8 cellular contexts compared by ENCODE assay signal in the genomic region with DNA sequence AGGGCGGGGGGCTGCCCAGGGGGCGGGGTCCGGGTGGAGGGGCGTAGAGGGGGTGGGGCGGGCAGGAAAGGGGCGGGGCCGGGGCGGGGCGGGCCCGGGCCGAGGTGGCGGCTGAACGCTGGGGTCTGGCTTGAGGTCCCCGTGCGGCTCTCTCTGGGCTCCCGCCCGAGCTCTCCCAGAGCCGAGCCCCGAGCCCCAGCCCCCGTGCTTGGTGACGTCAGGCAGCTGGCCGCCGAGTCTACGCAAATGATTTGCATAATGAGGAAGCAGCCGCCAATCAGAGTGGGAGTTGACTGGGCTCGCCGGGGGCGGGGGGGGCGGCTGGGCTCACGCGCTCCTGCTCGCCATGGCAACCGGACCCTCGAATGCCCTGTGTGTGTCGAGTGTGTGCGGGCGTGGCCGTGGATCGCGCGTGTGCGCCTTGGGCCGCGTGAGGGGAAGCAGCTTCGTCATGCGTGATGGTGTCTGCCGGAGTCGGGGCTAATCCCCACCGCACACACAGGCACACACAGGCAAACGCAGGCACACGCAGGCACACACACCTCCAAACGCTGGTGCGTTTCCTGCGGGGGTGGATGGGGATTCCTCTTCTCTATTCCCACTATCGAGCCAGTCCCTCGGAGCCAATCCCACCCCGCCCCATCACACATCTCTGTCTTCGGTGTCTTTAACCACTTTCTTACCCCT. TPM values are rescaled to one million over a fixed set of nuclear protein-coding genes. Genes with fewer than 3 reads are reported as not detected.
DNase-seq lines count a peak whose midpoint lies in the region; ATAC-seq and TF ChIP-seq lines count a peak whose summit lies in the region.

A gene (minus strand): TSS at position 173 of the 687 bp plus-strand sequence. CDS start 283 bp downstream, outside the sequence.

- peaks cover 10% of the 10 kb centered on the region for H3K36me3 Mint-ChIP-seq in CD8-positive, alpha-beta T cell

- H3K9me3 Mint-ChIP-seq in CD8-positive, alpha-beta T cell = peaks cover 8% of the 10 kb centered on the region

- intact Hi-C loops in CD8-positive, alpha-beta T cell (cut with DNase I, micrococcal nuclease) = loop anchor here (1.0 to 10.0 kb wide), 6 partner anchors 48 to 355 kb away; a partner anchor contains a TSS
- intact Hi-C loops in adrenal gland (cut with DNase I) = no loop called here
- intact Hi-C loops in heart left ventricle (cut with DNase I) = loop anchor here in 1 of 10 donors (10.0 kb wide), 1 partner anchor 215 kb away; no protein-coding TSS in a partner anchor
- intact Hi-C loops in posterior cingulate gyrus (cut with DNase I) = no loop called here

- H3K4me3 ChIP-seq in CD8-positive, alpha-beta T cell (ENCODE audit: low read depth, low read length) = peak within 1 kb of the TSS; percentile 14
- H3K4me3 ChIP-seq in adrenal gland (peak within 1 kb of the TSS in 2 of 4 donors; percentile 43 to 60), heart left ventricle (peak within 1 kb of the TSS in 11 of 12 donors; percentile 21 to 65 (median 54)), tibial nerve (peak within 1 kb of the TSS; percentile 13 to 61 (median 41))

- no peak within 1 kb of the TSS for H3K27ac ChIP-seq in CD8-positive, alpha-beta T cell (ENCODE audit: low read depth, low read length)
- peak within 1 kb of the TSS in 2 of 5 donors; percentile 72 to 75 for H3K27ac ChIP-seq in adrenal gland
- no peak within 1 kb of the TSS for H3K27ac ChIP-seq in heart left ventricle
- H3K27ac ChIP-seq in tibial nerve = peak within 1 kb of the TSS in 1 of 4 donors; percentile 32

- no peaks in the 10 kb centered on the region for H3K27me3 Mint-ChIP-seq in CD8-positive, alpha-beta T cell (ENCODE audit: low read depth)

- no peaks in the 10 kb centered on the region for H3K27me3 ChIP-seq in CD8-positive, alpha-beta T cell (ENCODE audit: insufficient read depth, low read length)
- H3K27me3 ChIP-seq in adrenal gland (no peaks in the 10 kb centered on the region), heart left ventricle (no peaks in the 10 kb centered on the region), tibial nerve (no peaks in the 10 kb centered on the region)

- peak; percentile 82 for ATAC-seq in CD8-positive, alpha-beta T cell
- ATAC-seq in GM21619 (IDR thresholded peaks at IDR 0.05; ENCODE audit: unreplicated experiment) (peak; percentile 56), heart left ventricle (peak; percentile 40 to 87 (median 78))

- H3K27ac Mint-ChIP-seq in CD8-positive, alpha-beta T cell = peak within 1 kb of the TSS; percentile 82

- peaks cover 17% of the 10 kb centered on the region for H3K4me1 Mint-ChIP-seq in CD8-positive, alpha-beta T cell (ENCODE audit: low read depth)

- peaks cover 7% of the 10 kb centered on the region for H3K4me1 ChIP-seq in CD8-positive, alpha-beta T cell (ENCODE audit: insufficient read depth, low read length)
- H3K4me1 ChIP-seq in adrenal gland (replicated peaks in 1 of 2) = peaks cover 0 to 6% of the 10 kb centered on the region in 2 donors
- peaks cover 0 to 14% (median 6%) of the 10 kb centered on the region in 12 donors for H3K4me1 ChIP-seq in heart left ventricle
- H3K4me1 ChIP-seq in tibial nerve = peaks cover 0 to 16% (median 14%) of the 10 kb centered on the region in 4 donors

- H3K36me3 ChIP-seq in CD8-positive, alpha-beta T cell (ENCODE audit: insufficient read depth, low read length) = no peaks in the 10 kb centered on the region
- H3K36me3 ChIP-seq in adrenal gland (replicated peaks in 1 of 2) = no peaks in the 10 kb centered on the region
- H3K36me3 ChIP-seq in heart left ventricle = no peaks in the 10 kb centered on the region
- H3K36me3 ChIP-seq in tibial nerve = peaks cover 0 to 3% (median 0%) of the 10 kb centered on the region in 3 donors

- WGBS in adrenal gland, 4 donors = 1 to 2% (median 1%) methylated on average over 10 to 57 of the region's 58 CpGs
- WGBS in heart left ventricle, 4 donors = 1 to 7% (median 4%) methylated on average over 23 to 57 of the region's 58 CpGs
- WGBS in tibial nerve, 2 donors = 0 to 2% methylated on average over 10 to 35 of the region's 58 CpGs

- no peak for TF ChIP-seq CTCF in CD8-positive, alpha-beta T cell (IDR thresholded peaks at IDR 0.05)
- TF ChIP-seq CTCF in adrenal gland (IDR thresholded peaks at IDR 0.05) = no peak
- TF ChIP-seq CTCF in heart left ventricle (IDR thresholded peaks at IDR 0.05) = no peak
- no peak for TF ChIP-seq CTCF in tibial nerve (IDR thresholded peaks at IDR 0.05)

- TF ChIP-seq EP300 in tibial nerve (IDR thresholded peaks at IDR 0.05) = no peak

- H3K4me3 Mint-ChIP-seq in CD8-positive, alpha-beta T cell = peak within 1 kb of the TSS; percentile 80

- no peaks in the 10 kb centered on the region for H3K9me3 ChIP-seq in CD8-positive, alpha-beta T cell (ENCODE audit: low read length)
- H3K9me3 ChIP-seq in adrenal gland (replicated peaks in 1 of 3) (no peaks in the 10 kb centered on the region), heart left ventricle (peaks cover 0 to 12% (median 0%) of the 10 kb centered on the region in 12 donors), tibial nerve (peaks cover 0 to 5% (median 1%) of the 10 kb centered on the region in 4 donors)

- peak; percentile 41 to 89 (median 68) for DNase-seq in CD8-positive, alpha-beta T cell
- DNase-seq in NCI-H1092 (lab: John Stamatoyannopoulos, UW) = peak; percentile 85
- DNase-seq in T-helper 1 cell = peak; percentile 59 to 78 (median 69)
- DNase-seq in adrenal gland = peak; percentile 86 to 97 (median 90)
- peak; percentile 69 to 88 (median 80) for DNase-seq in heart left ventricle
- DNase-seq in posterior cingulate gyrus = peak; percentile 61 to 98 (median 88)
- DNase-seq in tibial nerve (ENCODE audit: low spot score in 2 of 2) = peak; percentile 35 to 54

- TF ChIP-seq POLR2A in adrenal gland (IDR thresholded peaks at IDR 0.05) (no peak), heart left ventricle (IDR thresholded peaks at IDR 0.05) (no peak), tibial nerve (IDR thresholded peaks at IDR 0.05) (no peak)

- CTCF ChIA-PET in CD8-positive, alpha-beta T cell (lab: Charles Lee) = interaction anchor here (0.5 kb wide), 1 partner anchor 13 kb away, joined by 4 read pairs; no protein-coding TSS in a partner anchor

- POLR2A ChIA-PET in CD8-positive, alpha-beta T cell (lab: Charles Lee) = no interaction called here

RNA-seq across cellular contexts. Expression of the gene that starts here (rescaled TPM):
- 1 to 10 TPM; 2.4 to 2.7 TPM for total RNA-seq in CD8-positive, alpha-beta T cell
- total RNA-seq in adrenal gland (1 to 10 TPM; 1.2 to 4.1 (median 2.4) TPM), heart left ventricle (1 to 10 TPM in 3 of 9 donors, under 1 TPM in 6; 0.31 to 1.3 (median 0.87) TPM), tibial nerve (10 to 100 TPM in 1 of 4 donors, 1 to 10 TPM in 3; 6.0 to 10.4 (median 7.4) TPM)
- polyA plus RNA-seq in adrenal gland (10 to 100 TPM in 2 of 3 donors, 1 to 10 TPM in 1; 3.2 to 24.1 (median 12.1) TPM), heart left ventricle (1 to 10 TPM in 1 of 2 donors, under 1 TPM in 1; 0.78 to 1.4 TPM)

Comparison
In these comparisons a context has a peak if more than half of its experiments do, and no peak if none do; other contexts are left out.
1. intact Hi-C loops: an anchor here in CD8-positive, alpha-beta T cell (1.0 to 10.0 kb wide); none called in adrenal gland and posterior cingulate gyrus.